Comparison of ENCODE assay signal across 8 cellular contexts in genomic region chr10:16816142-16816541, GRCh38. TPM values are rescaled to one million over a fixed set of nuclear protein-coding genes. Genes with fewer than 3 reads are reported as not detected.
A peak's percentile ranks its signal among the peaks of the same experiment; 100 is the strongest.
DNase-seq lines count a peak whose midpoint lies in the region; ATAC-seq and TF ChIP-seq lines count a peak whose summit lies in the region.

No MANE protein-coding gene starts in this region.

- H3K4me1 ChIP-seq in left lung (peaks cover 12 to 33% of the 10 kb centered on the region in 2 donors), uterus (peaks cover 0 to 6% of the 10 kb centered on the region in 2 donors)

- H3K4me3 Mint-ChIP-seq in activated naive CD4-positive, alpha-beta T cell treated with anti-CD3 and anti-CD28 coated beads, Interleukin-2, amount 10 ng/mL, durations not matched to agents 7 days and 5 days = peak overlapping the region; percentile 87
- peak overlapping the region; percentile 93 for H3K4me3 Mint-ChIP-seq in activated T-helper 2 cell treated with anti-CD3 and anti-CD28 coated beads, Interferon-gamma antibody, Interleukin-2, Interleukin-4, amounts not matched to agents 10 μg/mL and 5 μg/mL and 100 μg/mL, durations not matched to agents 14 hours and 24 hours and 36 hours (ENCODE audit: low read depth)

- DNase-seq in activated naive CD4-positive, alpha-beta T cell treated with anti-CD3 and anti-CD28 coated beads, Interleukin-2, amount 10 ng/mL, durations not matched to agents 7 days and 5 days = no peak
- DNase-seq in activated naive CD4-positive, alpha-beta T cell (lab: John Stamatoyannopoulos, UW) = no peak
- DNase-seq in activated T-helper 2 cell treated with anti-CD3 and anti-CD28 coated beads, Interferon-gamma antibody, Interleukin-2, Interleukin-4, amounts not matched to agents 10 μg/mL and 5 μg/mL and 100 μg/mL, durations not matched to agents 14 hours and 24 hours and 36 hours (ENCODE audit: low spot score) = no peak
- DNase-seq in left lung (no peak), uterus (no peak), inferior parietal cortex (ENCODE audit: extremely low spot score) (no peak)

- CTCF ChIA-PET in activated naive CD4-positive, alpha-beta T cell treated with anti-CD3 and anti-CD28 coated beads, Interleukin-2, amount 10 ng/mL, durations not matched to agents 7 days and 5 days (lab: Charles Lee) = no interaction called here

- peaks cover 3% of the 10 kb centered on the region for H3K9me3 Mint-ChIP-seq in activated naive CD4-positive, alpha-beta T cell treated with anti-CD3 and anti-CD28 coated beads, Interleukin-2, amount 10 ng/mL, durations not matched to agents 7 days and 5 days
- peaks cover 5% of the 10 kb centered on the region for H3K9me3 Mint-ChIP-seq in activated T-helper 2 cell treated with anti-CD3 and anti-CD28 coated beads, Interferon-gamma antibody, Interleukin-2, Interleukin-4, amounts not matched to agents 10 μg/mL and 5 μg/mL and 100 μg/mL, durations not matched to agents 14 hours and 24 hours and 36 hours

- H3K27me3 Mint-ChIP-seq in activated naive CD4-positive, alpha-beta T cell treated with anti-CD3 and anti-CD28 coated beads, Interleukin-2, amount 10 ng/mL, durations not matched to agents 7 days and 5 days = peaks cover 3% of the 10 kb centered on the region
- peaks cover 10% of the 10 kb centered on the region for H3K27me3 Mint-ChIP-seq in activated T-helper 2 cell treated with anti-CD3 and anti-CD28 coated beads, Interferon-gamma antibody, Interleukin-2, Interleukin-4, amounts not matched to agents 10 μg/mL and 5 μg/mL and 100 μg/mL, durations not matched to agents 14 hours and 24 hours and 36 hours (ENCODE audit: low read depth)

- no peaks in the 10 kb centered on the region for H3K27me3 ChIP-seq in left lung
- H3K27me3 ChIP-seq in uterus = no peaks in the 10 kb centered on the region

- H3K4me1 Mint-ChIP-seq in activated naive CD4-positive, alpha-beta T cell treated with anti-CD3 and anti-CD28 coated beads, Interleukin-2, amount 10 ng/mL, durations not matched to agents 7 days and 5 days = peaks cover 52% of the 10 kb centered on the region
- peaks cover 32% of the 10 kb centered on the region for H3K4me1 Mint-ChIP-seq in activated T-helper 2 cell treated with anti-CD3 and anti-CD28 coated beads, Interferon-gamma antibody, Interleukin-2, Interleukin-4, amounts not matched to agents 10 μg/mL and 5 μg/mL and 100 μg/mL, durations not matched to agents 14 hours and 24 hours and 36 hours (ENCODE audit: low read depth)

- ATAC-seq in left lung (no peak), GM21528 (IDR thresholded peaks at IDR 0.05; ENCODE audit: low FRiP score, unreplicated experiment) (no peak), HG03457 (IDR thresholded peaks at IDR 0.05; ENCODE audit: unreplicated experiment) (no peak)

- H3K27ac Mint-ChIP-seq in activated naive CD4-positive, alpha-beta T cell treated with anti-CD3 and anti-CD28 coated beads, Interleukin-2, amount 10 ng/mL, durations not matched to agents 7 days and 5 days = peak overlapping the region; percentile 96
- peak overlapping the region; percentile 32 for H3K27ac Mint-ChIP-seq in activated T-helper 2 cell treated with anti-CD3 and anti-CD28 coated beads, Interferon-gamma antibody, Interleukin-2, Interleukin-4, amounts not matched to agents 10 μg/mL and 5 μg/mL and 100 μg/mL, durations not matched to agents 14 hours and 24 hours and 36 hours

- H3K27ac ChIP-seq in left lung (no peak overlapping the region), uterus (no peak overlapping the region)

- TF ChIP-seq CTCF in left lung (IDR thresholded peaks at IDR 0.05) (no peak), uterus (IDR thresholded peaks at IDR 0.05) (no peak)

- H3K9me3 ChIP-seq in left lung (no peaks in the 10 kb centered on the region), uterus (no peaks in the 10 kb centered on the region)

- H3K36me3 ChIP-seq in left lung (no peaks in the 10 kb centered on the region), uterus (no peaks in the 10 kb centered on the region)

- intact Hi-C loops in activated T-helper 2 cell treated with anti-CD3 and anti-CD28 coated beads, Interferon-gamma antibody, Interleukin-2, Interleukin-4, amounts not matched to agents 10 μg/mL and 5 μg/mL and 100 μg/mL, durations not matched to agents 14 hours and 24 hours and 36 hours (cut with micrococcal nuclease) = loop anchor here (5.0 to 10.0 kb wide), 2 partner anchors 914 to 1839 kb away; partner anchors contain the start of genes ARL5B and NSUN6
- intact Hi-C loops in left lung (cut with DNase I) = no loop called here
- intact Hi-C loops in uterus (cut with DNase I; ENCODE audit: low total_unique reads) = no loop called here

- peak overlapping the region; percentile 71 to 88 for H3K4me3 ChIP-seq in left lung
- peak overlapping the region; percentile 81 to 93 for H3K4me3 ChIP-seq in uterus

- H3K36me3 Mint-ChIP-seq in activated naive CD4-positive, alpha-beta T cell treated with anti-CD3 and anti-CD28 coated beads, Interleukin-2, amount 10 ng/mL, durations not matched to agents 7 days and 5 days = peaks cover 24% of the 10 kb centered on the region
- peaks cover 21% of the 10 kb centered on the region for H3K36me3 Mint-ChIP-seq in activated T-helper 2 cell treated with anti-CD3 and anti-CD28 coated beads, Interferon-gamma antibody, Interleukin-2, Interleukin-4, amounts not matched to agents 10 μg/mL and 5 μg/mL and 100 μg/mL, durations not matched to agents 14 hours and 24 hours and 36 hours (ENCODE audit: low read depth)

- no peak for TF ChIP-seq POLR2A in uterus (IDR thresholded peaks at IDR 0.05)

RNA-seq across cellular contexts. Expression of gene RSU1, which starts 1.1 kb away (rescaled TPM):
- total RNA-seq in activated T-helper 2 cell treated with anti-CD3 and anti-CD28 coated beads, Interferon-gamma antibody, Interleukin-2, Interleukin-4, amounts not matched to agents 10 μg/mL and 5 μg/mL and 100 μg/mL, durations not matched to agents 14 hours and 24 hours and 36 hours = 49.1 and 54.0 TPM in 2 replicates
- total RNA-seq in left lung = 10 to 100 TPM; 73.7 to 100.0 TPM
- total RNA-seq in uterus = 10 to 100 TPM; 40.5 to 95.4 (median 65.2) TPM
